Comparison of ENCODE assay signal across 24 cellular contexts in the genomic region with DNA sequence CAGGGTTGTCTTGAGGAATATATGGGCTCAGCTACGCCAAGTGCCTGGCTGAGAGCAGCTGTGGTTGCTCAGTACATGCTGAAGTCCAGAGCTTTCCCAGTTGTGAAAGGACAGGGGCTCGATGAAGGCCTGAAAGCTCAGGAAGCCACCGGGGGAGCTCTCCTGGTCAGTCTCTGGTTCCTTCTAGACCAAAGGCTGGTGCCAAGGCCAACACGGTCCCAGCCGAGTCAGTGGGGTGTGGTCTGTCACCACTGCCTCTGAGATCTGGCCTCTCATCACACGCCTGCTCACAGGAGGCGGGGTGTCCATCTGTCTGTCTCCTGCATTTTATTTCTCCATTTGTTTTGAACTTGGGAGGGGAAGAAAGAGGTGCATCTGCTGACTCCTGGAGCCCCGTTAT. TPM values are rescaled to one million over a fixed set of nuclear protein-coding genes. Genes with fewer than 3 reads are reported as not detected.
A peak's percentile ranks its signal among the peaks of the same experiment; 100 is the strongest.
DNase-seq lines count a peak whose midpoint lies in the region; ATAC-seq and TF ChIP-seq lines count a peak whose summit lies in the region.
"Had no signal": no experiment of that assay in that cellular context is flagged by ENCODE, and none has a peak within 500 bp of the region (broad histone marks: within the 10 kb centered on the region; RNA-seq: fewer than 3 reads in every experiment).

No MANE protein-coding gene starts in this region.

- H3K36me3 ChIP-seq in spleen, result peaks cover 0 to 7% (median 0%) of the 10 kb centered on the region in 6 donors
- no peaks in the 10 kb centered on the region for H3K36me3 ChIP-seq in upper lobe of right lung
- H3K36me3 ChIP-seq: colonic mucosa, tibial artery had no signal

- POLR2A ChIA-PET in RWPE1 (lab: Yijun Ruan, JAX; ENCODE audit: low non-redundant PET), result interaction anchor here (1.4 kb wide), 1 partner anchor 13 kb away, joined by 4 read pairs; no protein-coding TSS in a partner anchor
- POLR2A ChIA-PET in MCF 10A (lab: Yijun Ruan, JAX), result interaction anchor here (0.6 to 4.4 kb wide), 4 partner anchors 10 to 150 kb away, joined by 3 to 32 read pairs (median 4); a partner anchor contains a TSS

- H3K4me3 Mint-ChIP-seq in MCF 10A (ENCODE audit: unreplicated experiment) (no peak overlapping the region), immature natural killer cell (no peak overlapping the region)
- H3K4me3 Mint-ChIP-seq: CD8-positive, alpha-beta T cell had no signal

- H3K9me3 ChIP-seq in spleen (no peaks in the 10 kb centered on the region), upper lobe of right lung (no peaks in the 10 kb centered on the region)
- H3K9me3 ChIP-seq: colonic mucosa, heart left ventricle, tibial artery had no signal

- no TSS peak for BruUV-seq in MCF 10A (replicated peaks; lab: Mats Ljungman, UMichigan)

- no peak overlapping the region for H3K27ac Mint-ChIP-seq in MCF 10A (ENCODE audit: low read depth, unreplicated experiment)
- no peak overlapping the region for H3K27ac Mint-ChIP-seq in immature natural killer cell
- H3K27ac Mint-ChIP-seq: CD8-positive, alpha-beta T cell had no signal

- peaks cover 0 to 47% (median 7%) of the 10 kb centered on the region in 7 donors for H3K27me3 ChIP-seq in spleen (replicated peaks in 1 of 7)
- peaks cover 13% of the 10 kb centered on the region for H3K27me3 ChIP-seq in upper lobe of right lung
- H3K27me3 ChIP-seq: colonic mucosa had no signal

- H3K27ac ChIP-seq in RWPE1 (peak overlapping the region; percentile 6; the same call in 1 of the 2 replicates), spleen (no peak overlapping the region), upper lobe of right lung (no peak overlapping the region)
- H3K27ac ChIP-seq: 22Rv1, colonic mucosa, heart left ventricle, PC-9, tibial artery had no signal

- H3K36me3 Mint-ChIP-seq in MCF 10A (ENCODE audit: insufficient read depth, unreplicated experiment) (no peaks in the 10 kb centered on the region), immature natural killer cell (peaks cover 0 to 4% (median 0%) of the 10 kb centered on the region in 3 donors)

- no peak overlapping the region for H3K4me3 ChIP-seq in spleen
- H3K4me3 ChIP-seq in upper lobe of right lung, result no peak overlapping the region
- H3K4me3 ChIP-seq: colonic mucosa, heart left ventricle, PC-9, tibial artery had no signal

- H3K4me1 Mint-ChIP-seq in MCF 10A (ENCODE audit: insufficient read depth, unreplicated experiment) (peaks cover 13% of the 10 kb centered on the region), immature natural killer cell (peaks cover 0 to 5% of the 10 kb centered on the region in 2 donors)

- H3K4me1 ChIP-seq in spleen, result peaks cover 0 to 9% (median 0%) of the 10 kb centered on the region in 6 donors
- no peaks in the 10 kb centered on the region for H3K4me1 ChIP-seq in upper lobe of right lung
- H3K4me1 ChIP-seq: colonic mucosa, tibial artery had no signal

- H3K9me3 Mint-ChIP-seq in MCF 10A (ENCODE audit: unreplicated experiment) (no peaks in the 10 kb centered on the region), immature natural killer cell (no peaks in the 10 kb centered on the region)
- H3K9me3 Mint-ChIP-seq: CD8-positive, alpha-beta T cell had no signal

- WGBS in spleen, 5 donors, result 62 to 91% (median 75%) methylated on average over 4 to 8 of the region's 8 CpGs

- no peak for TF ChIP-seq CTCF in RWPE1 (conservative IDR thresholded peaks at IDR 0.05; ENCODE audit: low read depth)
- no peak for TF ChIP-seq CTCF in spleen (IDR thresholded peaks at IDR 0.05 in 8 of 11, conservative IDR thresholded peaks at IDR 0.05 in 3 of 11)
- no peak for TF ChIP-seq CTCF in MCF 10A (IDR thresholded peaks at IDR 0.05; ENCODE audit: unreplicated experiment)
- no peak for TF ChIP-seq CTCF in upper lobe of right lung (IDR thresholded peaks at IDR 0.05)

- CTCF ChIA-PET in RWPE1 (lab: Yijun Ruan, JAX), result interaction anchor here (0.7 to 1.5 kb wide), 4 partner anchors 25 to 152 kb away, joined by 3 to 5 read pairs (median 4); no protein-coding TSS in a partner anchor
- CTCF ChIA-PET in MCF 10A (lab: Yijun Ruan, JAX), result interaction anchor here (0.6 to 1.3 kb wide), 5 partner anchors 10 to 142 kb away, joined by 3 read pairs; no protein-coding TSS in a partner anchor

- ATAC-seq in upper lobe of right lung, result no peak
- ATAC-seq: CD8-positive, alpha-beta T cell; heart left ventricle had no signal

- TF ChIP-seq POLR2A in spleen (IDR thresholded peaks at IDR 0.05), result no peak

- DNase-seq in DMS 273 (lab: John Stamatoyannopoulos, UW; ENCODE audit: unreplicated experiment) (peak; percentile 26), DMS 273 treated with DMSO at 0.1 percent for 48 hours (lab: John Stamatoyannopoulos, UW) (no peak), RWPE1 (ENCODE audit: low spot score) (no peak), epidermal melanocyte (ENCODE audit: insufficient read length, low spot score) (peak; percentile 11), spleen (peak; percentile 42), MCF 10A (ENCODE audit: unreplicated experiment) (no peak), upper lobe of right lung (no peak), immature natural killer cell (no peak)
- DNase-seq: activated CD4-positive, CD25-positive, alpha-beta regulatory T cell treated with anti-CD3 and anti-CD28 coated beads, Interleukin-2, amount 50 U/mL, for 72 hours; activated gamma-delta T cell treated with Interleukin-2 at 50 U/mL for 16 hours; CD8-positive, alpha-beta T cell; colonic mucosa; Kasumi-1; kidney glomerular epithelial cell; NCI-H187 treated with DMSO at 0.1 percent for 48 hours; NCI-H510A treated with DMSO at 0.1 percent for 48 hours; nucleus accumbens; PC-9; stimulated activated CD4-positive, alpha-beta T cell treated with anti-CD3 and anti-CD28 coated beads, Interleukin-4, amount 100 ng/mL, for 24 hours; tibial artery had no signal

- intact Hi-C loops in spleen (cut with DNase I; ENCODE audit: low total_unique reads), result no loop called here
- intact Hi-C loops in MCF 10A (cut with micrococcal nuclease), result no loop called here
- intact Hi-C loops in upper lobe of right lung (cut with DNase I), result no loop called here

- H3K27me3 Mint-ChIP-seq in MCF 10A (ENCODE audit: insufficient read depth, unreplicated experiment) (no peaks in the 10 kb centered on the region), immature natural killer cell (ENCODE audit: low read depth in 3 of 3) (peaks cover 5 to 8% (median 7%) of the 10 kb centered on the region in 3 donors)

RNA-seq across cellular contexts. Expression of a gene that starts 4.9 kb away (rescaled TPM):
- total RNA-seq in spleen (not detected), MCF 10A (2022) (not detected in 2 replicates), upper lobe of right lung (not detected)
- polyA plus RNA-seq in spleen (not detected), immature natural killer cell (not detected)
- total RNA-seq: CD8-positive, alpha-beta T cell; epithelial cell of proximal tubule; heart left ventricle; mucosa of gallbladder; PC-9 had no signal
- polyA plus RNA-seq: heart left ventricle had no signal

RNA-seq across cellular contexts. Expression of a gene that starts 12.6 kb away (rescaled TPM):
- 10 to 100 TPM; 50.5 to 76.8 (median 62.2) TPM for total RNA-seq in spleen
- 100 to 1,000 TPM in 2 of 3 donors, 10 to 100 TPM in 1; 88.2 to 121 (median 104) TPM for polyA plus RNA-seq in spleen
- total RNA-seq in MCF 10A (2022), result 322 and 354 TPM in 2 replicates
- total RNA-seq in upper lobe of right lung, result 78.8 TPM
- 100 to 1,000 TPM; 236 to 379 (median 249) TPM for polyA plus RNA-seq in immature natural killer cell

RNA-seq across cellular contexts. Expression of a gene that starts 19.2 kb away (rescaled TPM):
- total RNA-seq in spleen (10 to 100 TPM; 21.3 to 68.6 (median 47.5) TPM), MCF 10A (2022) (43.2 and 52.2 TPM in 2 replicates), upper lobe of right lung (85.2 TPM)
- polyA plus RNA-seq in spleen (10 to 100 TPM; 18.6 to 41.5 (median 28.5) TPM), immature natural killer cell (10 to 100 TPM in 2 of 3 donors, 1 to 10 TPM in 1; 5.1 to 22.2 (median 17.7) TPM)

Comparison
In these comparisons a context has a peak if more than half of its experiments do, and no peak if none do; other contexts are left out.
1. DNase-seq: peak in DMS 273 (single experiment), epidermal melanocyte (single experiment) and spleen (single experiment); none in DMS 273 treated with DMSO at 0.1 percent for 48 hours (single experiment), RWPE1 (single experiment), MCF 10A (single experiment), upper lobe of right lung (single experiment) and immature natural killer cell (0 of 3).